Comparison of ENCODE assay signal across 8 cellular contexts in the genomic region with DNA sequence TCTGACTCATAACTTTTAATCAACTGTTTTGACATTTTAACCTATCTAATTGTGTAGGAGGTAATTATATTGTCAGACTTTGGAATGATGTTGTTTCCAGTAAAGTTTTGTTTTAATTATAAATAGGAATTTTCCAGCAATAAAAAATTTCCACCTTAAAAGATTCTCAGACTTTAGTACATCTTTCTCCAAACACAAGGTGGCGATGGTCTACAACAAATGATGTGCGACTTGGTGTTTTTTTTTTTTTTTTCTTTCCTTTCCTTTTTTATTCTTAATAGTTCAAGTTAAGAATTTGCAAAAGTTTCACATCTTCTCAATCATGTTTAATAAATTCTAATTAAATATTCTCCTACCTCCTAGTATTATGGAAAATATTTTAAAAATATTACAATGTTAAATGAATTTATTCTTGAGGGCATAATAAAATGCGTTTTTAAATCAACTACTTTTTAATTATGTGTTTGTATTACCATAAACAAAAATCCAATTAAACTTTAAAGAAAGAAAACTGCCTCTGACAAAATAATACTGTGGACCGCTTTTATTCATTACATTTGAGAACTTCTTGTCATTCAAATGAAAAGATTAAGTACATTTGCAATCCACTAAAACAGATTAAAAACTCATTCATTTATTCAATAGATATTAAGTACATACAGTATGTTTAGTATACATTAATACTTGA. TPM values are rescaled to one million over a fixed set of nuclear protein-coding genes. Genes with fewer than 3 reads are reported as not detected.
DNase-seq lines count a peak whose midpoint lies in the region; ATAC-seq, FAIRE-seq and TF ChIP-seq lines count a peak whose summit lies in the region.

No MANE protein-coding gene starts in this region.

- in situ Hi-C loops in Caki2 (cut with HindIII; ENCODE audit: low pct_unique_long_range_greater_than_20kb, low sequenced_read_pairs) = no loop called here

- ATAC-seq in GM21528 (IDR thresholded peaks at IDR 0.05; ENCODE audit: low FRiP score, unreplicated experiment) (no peak), HG03196 (IDR thresholded peaks at IDR 0.05; ENCODE audit: unreplicated experiment) (no peak)

- H3K27ac ChIP-seq in tibial artery = no peak overlapping the region

- peak; percentile 99 for FAIRE-seq in frontal cortex (lab: Jason Lieb, UNC)

- no peaks in the 10 kb centered on the region for H3K9me3 ChIP-seq in tibial artery

- intact Hi-C loops in tibial artery (cut with DNase I; ENCODE audit: low total_unique reads) = loop anchor here (2.0 to 10.0 kb wide), 5 partner anchors 77 to 1898 kb away; no protein-coding TSS in a partner anchor

- no peak for TF ChIP-seq EP300 in Ishikawa (IDR thresholded peaks at IDR 0.05; ENCODE audit: borderline replicate concordance)

- no peaks in the 10 kb centered on the region for H3K27me3 ChIP-seq in tibial artery

- no peak overlapping the region for H3K4me3 ChIP-seq in tibial artery

- DNase-seq in Caki2 (ENCODE audit: low read depth) (peak; percentile 53), SKM-1 (lab: John Stamatoyannopoulos, UW; ENCODE audit: unreplicated experiment) (peak; percentile 34), frontal cortex (ENCODE audit: low spot score in 2 of 2) (peak; percentile 31 to 46), tibial artery (no peak), islet precursor cell (no peak)

- TF ChIP-seq CTCF in tibial artery (IDR thresholded peaks at IDR 0.05) = peak; percentile 50 to 51

- peaks cover 0 to 11% (median 0%) of the 10 kb centered on the region in 4 donors for H3K4me1 ChIP-seq in tibial artery

- H3K36me3 ChIP-seq in tibial artery = no peaks in the 10 kb centered on the region

- TF ChIP-seq RAD21 in Ishikawa (IDR thresholded peaks at IDR 0.05; ENCODE audit: low read depth) = peak; percentile 72

TF ChIP-seq in Ishikawa, 13 proteins besides CTCF, POLR2A, EP300 and RAD21:
- TF ChIP-seq, protein P1, sequence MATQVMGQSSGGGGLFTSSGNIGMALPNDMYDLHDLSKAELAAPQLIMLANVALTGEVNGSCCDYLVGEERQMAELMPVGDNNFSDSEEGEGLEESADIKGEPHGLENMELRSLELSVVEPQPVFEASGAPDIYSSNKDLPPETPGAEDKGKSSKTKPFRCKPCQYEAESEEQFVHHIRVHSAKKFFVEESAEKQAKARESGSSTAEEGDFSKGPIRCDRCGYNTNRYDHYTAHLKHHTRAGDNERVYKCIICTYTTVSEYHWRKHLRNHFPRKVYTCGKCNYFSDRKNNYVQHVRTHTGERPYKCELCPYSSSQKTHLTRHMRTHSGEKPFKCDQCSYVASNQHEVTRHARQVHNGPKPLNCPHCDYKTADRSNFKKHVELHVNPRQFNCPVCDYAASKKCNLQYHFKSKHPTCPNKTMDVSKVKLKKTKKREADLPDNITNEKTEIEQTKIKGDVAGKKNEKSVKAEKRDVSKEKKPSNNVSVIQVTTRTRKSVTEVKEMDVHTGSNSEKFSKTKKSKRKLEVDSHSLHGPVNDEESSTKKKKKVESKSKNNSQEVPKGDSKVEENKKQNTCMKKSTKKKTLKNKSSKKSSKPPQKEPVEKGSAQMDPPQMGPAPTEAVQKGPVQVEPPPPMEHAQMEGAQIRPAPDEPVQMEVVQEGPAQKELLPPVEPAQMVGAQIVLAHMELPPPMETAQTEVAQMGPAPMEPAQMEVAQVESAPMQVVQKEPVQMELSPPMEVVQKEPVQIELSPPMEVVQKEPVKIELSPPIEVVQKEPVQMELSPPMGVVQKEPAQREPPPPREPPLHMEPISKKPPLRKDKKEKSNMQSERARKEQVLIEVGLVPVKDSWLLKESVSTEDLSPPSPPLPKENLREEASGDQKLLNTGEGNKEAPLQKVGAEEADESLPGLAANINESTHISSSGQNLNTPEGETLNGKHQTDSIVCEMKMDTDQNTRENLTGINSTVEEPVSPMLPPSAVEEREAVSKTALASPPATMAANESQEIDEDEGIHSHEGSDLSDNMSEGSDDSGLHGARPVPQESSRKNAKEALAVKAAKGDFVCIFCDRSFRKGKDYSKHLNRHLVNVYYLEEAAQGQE (IDR thresholded peaks at IDR 0.05; ENCODE audit: low read depth) = no peak
- no peak for TF ChIP-seq CREB1 (IDR thresholded peaks at IDR 0.05; ENCODE audit: low read depth)
- TF ChIP-seq, protein P2, sequence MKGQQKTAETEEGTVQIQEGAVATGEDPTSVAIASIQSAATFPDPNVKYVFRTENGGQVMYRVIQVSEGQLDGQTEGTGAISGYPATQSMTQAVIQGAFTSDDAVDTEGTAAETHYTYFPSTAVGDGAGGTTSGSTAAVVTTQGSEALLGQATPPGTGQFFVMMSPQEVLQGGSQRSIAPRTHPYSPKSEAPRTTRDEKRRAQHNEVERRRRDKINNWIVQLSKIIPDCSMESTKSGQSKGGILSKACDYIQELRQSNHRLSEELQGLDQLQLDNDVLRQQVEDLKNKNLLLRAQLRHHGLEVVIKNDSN (IDR thresholded peaks at IDR 0.05) = no peak
- TF ChIP-seq YY1 (IDR thresholded peaks at IDR 0.05; ENCODE audit: low read depth) = no peak
- TF ChIP-seq TCF12 (IDR thresholded peaks at IDR 0.05; ENCODE audit: low read depth) = no peak
- TF ChIP-seq TEAD4 (IDR thresholded peaks at IDR 0.05) = no peak
- no peak for TF ChIP-seq ZBTB7A (IDR thresholded peaks at IDR 0.05; ENCODE audit: low read depth)
- TF ChIP-seq FOXM1 (IDR thresholded peaks at IDR 0.05; ENCODE audit: borderline replicate concordance, low read depth) = no peak
- no peak for TF ChIP-seq CEBPB (IDR thresholded peaks at IDR 0.05)
- TF ChIP-seq MAX (IDR thresholded peaks at IDR 0.05) = no peak
- TF ChIP-seq TAF1 (IDR thresholded peaks at IDR 0.05; ENCODE audit: low read depth) = no peak
- no peak for TF ChIP-seq NFIC (IDR thresholded peaks at IDR 0.05)
- TF ChIP-seq EGR1 (IDR thresholded peaks at IDR 0.05) = no peak
TF ChIP-seq in Ishikawa: peak in this region for 0.

RNA-seq across cellular contexts. Expression of gene ADAMTS1, which starts 4.4 kb away (rescaled TPM):
- total RNA-seq in Caki2 (2014; rRNA removed; shearing (Covaris generic); ENCODE audit: low replicate concordance) = 35.1 and 62.5 TPM in 2 replicates
- 2.0 TPM for total RNA-seq in frontal cortex

Comparison
In these comparisons a context has a peak if more than half of its experiments do, and no peak if none do; other contexts are left out.
1. DNase-seq: peak in Caki2 (single experiment), SKM-1 (single experiment) and frontal cortex (2 of 2); none in tibial artery (0 of 2) and islet precursor cell (single experiment).
2. RNA of gene ADAMTS1, which starts 4.4 kb away (total RNA-seq): 35.1 to 62.5 TPM in Caki2; 2.0 TPM in frontal cortex (single experiment); every median in the first group is over 10 times any median in the second.